ENCODE assay signal across 24 cellular contexts in the genomic region with DNA sequence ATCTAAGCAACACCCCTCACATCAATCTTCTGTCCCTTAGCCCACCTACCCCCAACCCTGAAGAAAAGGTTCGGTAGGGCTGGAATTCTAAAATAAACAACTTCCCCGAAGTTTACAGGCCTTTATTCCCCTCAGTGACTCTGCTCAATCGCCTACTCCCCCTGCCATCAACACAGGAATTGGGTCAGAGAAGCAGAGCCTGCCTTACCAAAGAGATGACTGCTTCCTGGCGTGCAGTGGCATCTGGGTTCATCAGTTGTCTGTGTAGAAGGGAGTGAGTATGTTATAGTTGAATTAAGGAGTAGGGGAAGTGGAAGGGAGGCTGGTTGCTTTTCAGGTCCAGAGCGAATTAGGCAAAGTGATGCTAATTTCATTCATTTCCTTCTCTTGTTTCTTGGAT. TPM values are rescaled to one million over a fixed set of nuclear protein-coding genes. Genes with fewer than 3 reads are reported as not detected.
DNase-seq lines count a peak whose midpoint lies in the region; ATAC-seq lines count a peak whose summit lies in the region.
"Had no signal": no experiment of that assay in that cellular context is flagged by ENCODE, and none has a peak within 500 bp of the region (broad histone marks: within the 10 kb centered on the region; RNA-seq: fewer than 3 reads in every experiment).

No MANE protein-coding gene starts in this region.

- POLR2A ChIA-PET in T-cell (lab: Charles Lee) = no interaction called here

- no peaks in the 10 kb centered on the region for H3K27me3 Mint-ChIP-seq in activated T-cell treated with anti-CD3 and anti-CD28 coated beads, Interleukin-2, amount 50 U/mL, for 24 hours
- H3K27me3 Mint-ChIP-seq in T-cell (no peaks in the 10 kb centered on the region), immature natural killer cell (ENCODE audit: low read depth in 3 of 3) (peaks cover 0 to 2% (median 0%) of the 10 kb centered on the region in 3 donors)
- H3K27me3 Mint-ChIP-seq: CD4-positive, CD25-positive, alpha-beta regulatory T cell had no signal

- no peak overlapping the region for H3K4me3 Mint-ChIP-seq in activated T-cell treated with anti-CD3 and anti-CD28 coated beads, Interleukin-2, amount 50 U/mL, for 24 hours
- H3K4me3 Mint-ChIP-seq in T-cell = no peak overlapping the region
- H3K4me3 Mint-ChIP-seq in immature natural killer cell = peak overlapping the region in 3 of 5 donors; percentile 26 to 40 (median 36)
- H3K4me3 Mint-ChIP-seq: CD4-positive, CD25-positive, alpha-beta regulatory T cell; H9; HFFc6 had no signal

- H3K27ac Mint-ChIP-seq in activated T-cell treated with anti-CD3 and anti-CD28 coated beads, Interleukin-2, amount 50 U/mL, for 24 hours = peak overlapping the region; percentile 9
- H3K27ac Mint-ChIP-seq in T-cell (peak overlapping the region; percentile 47 to 50), immature natural killer cell (peak overlapping the region; percentile 72 to 89 (median 82))
- H3K27ac Mint-ChIP-seq: HFFc6 had no signal

- H3K9me3 Mint-ChIP-seq in activated T-cell treated with anti-CD3 and anti-CD28 coated beads, Interleukin-2, amount 50 U/mL, for 24 hours = no peaks in the 10 kb centered on the region
- H3K9me3 Mint-ChIP-seq in T-cell (no peaks in the 10 kb centered on the region), immature natural killer cell (peaks cover 0 to 2% (median 0%) of the 10 kb centered on the region in 6 donors)
- H3K9me3 Mint-ChIP-seq: H9, HFFc6 had no signal

- peaks cover 14% of the 10 kb centered on the region for H3K4me1 Mint-ChIP-seq in activated T-cell treated with anti-CD3 and anti-CD28 coated beads, Interleukin-2, amount 50 U/mL, for 24 hours (ENCODE audit: low read depth)
- H3K4me1 Mint-ChIP-seq in T-cell (peaks cover 5 to 11% (median 9%) of the 10 kb centered on the region in 3 donors), immature natural killer cell (peaks cover 48 to 65% of the 10 kb centered on the region in 2 donors)

- peaks cover 36% of the 10 kb centered on the region for H3K36me3 Mint-ChIP-seq in activated T-cell treated with anti-CD3 and anti-CD28 coated beads, Interleukin-2, amount 50 U/mL, for 24 hours (ENCODE audit: low read depth)
- peaks cover 15% of the 10 kb centered on the region for H3K36me3 Mint-ChIP-seq in T-cell
- peaks cover 18 to 46% (median 35%) of the 10 kb centered on the region in 3 donors for H3K36me3 Mint-ChIP-seq in immature natural killer cell

- DNase-seq in activated T-cell treated with anti-CD3 and anti-CD28 coated beads, Interleukin-2, amount 50 U/mL, for 24 hours = no peak
- DNase-seq in activated T-cell treated with anti-CD3 and anti-CD28 coated beads, Interleukin-2, amount 50 U/mL, for 1 hour = no peak
- DNase-seq in T-cell (no peak), immature natural killer cell (no peak)
- DNase-seq in stimulated activated CD8-positive, alpha-beta memory T cell treated with anti-CD3 and anti-CD28 coated beads, Interleukin-4, amount 100 ng/mL, for 48 hours = peak; percentile 14
- DNase-seq: CD4-positive, CD25-positive, alpha-beta regulatory T cell; DMS153; GM23248; H9; HFFc6; KG1; NCI-H1092; NCI-H1436 treated with DMSO at 0.1 percent for 48 hours; NCI-H2029 treated with DMSO at 0.1 percent for 48 hours; NCI-H226; NCI-H510A treated with DMSO at 0.1 percent for 48 hours; NCI-H748 treated with DMSO at 0.1 percent for 48 hours; SIG-M5 had no signal

- CTCF ChIA-PET in T-cell (lab: Charles Lee) = no interaction called here

- ATAC-seq in T-cell (replicated peaks in 1 of 4) (no peak), HG02840 (IDR thresholded peaks at IDR 0.05; ENCODE audit: low FRiP score, unreplicated experiment) (no peak), HG02885 (IDR thresholded peaks at IDR 0.05; ENCODE audit: poor library complexity, unreplicated experiment) (no peak)
- ATAC-seq: Panc1 had no signal

RNA-seq across cellular contexts. Expression of a gene that starts 12.7 kb away (rescaled TPM):
- total RNA-seq in T-cell = 1 to 10 TPM in 4 of 5 donors, under 1 TPM in 1; 0.90 to 4.1 (median 1.5) TPM
- under 1 TPM in 2 of 3 donors, not detected in 1; 0.11 to 0.19 TPM for polyA plus RNA-seq in immature natural killer cell
- total RNA-seq: CD4-positive, CD25-positive, alpha-beta regulatory T cell; G401; GM23248; H9; HFFc6; HT1080 had no signal
- polyA plus RNA-seq: BJ; CD4-positive, CD25-positive, alpha-beta regulatory T cell; GM23248 had no signal

RNA-seq across cellular contexts. Expression of a gene that starts 24.2 kb away (rescaled TPM):
- total RNA-seq in T-cell = 100 to 1,000 TPM; 124 to 557 (median 298) TPM
- 1,000 to 10,000 TPM; 1,095 to 2,255 (median 1,960) TPM for polyA plus RNA-seq in immature natural killer cell
- total RNA-seq: G401, GM23248, H9, HT1080 had no signal
- polyA plus RNA-seq: GM23248 had no signal

RNA-seq across cellular contexts. Expression of a gene that starts 46.7 kb away (rescaled TPM):
- 100 to 1,000 TPM; 186 to 228 (median 201) TPM for total RNA-seq in T-cell
- 10 to 100 TPM in 2 of 3 donors, 1 to 10 TPM in 1; 9.4 to 35.5 (median 10.3) TPM for polyA plus RNA-seq in immature natural killer cell

Comparison
In these comparisons a context has a peak if more than half of its experiments do, and no peak if none do; other contexts are left out.
1. H3K27ac Mint-ChIP-seq: peak in every context shown above with its lines; median percentile 82 in immature natural killer cell; 48 in T-cell; 9 in activated T-cell treated with anti-CD3 and anti-CD28 coated beads, Interleukin-2, amount 50 U/mL, for 24 hours.
2. H3K4me3 Mint-ChIP-seq: peak in immature natural killer cell (3 of 5); none in activated T-cell treated with anti-CD3 and anti-CD28 coated beads, Interleukin-2, amount 50 U/mL, for 24 hours (single experiment) and T-cell (0 of 3).